In the genomic region with DNA sequence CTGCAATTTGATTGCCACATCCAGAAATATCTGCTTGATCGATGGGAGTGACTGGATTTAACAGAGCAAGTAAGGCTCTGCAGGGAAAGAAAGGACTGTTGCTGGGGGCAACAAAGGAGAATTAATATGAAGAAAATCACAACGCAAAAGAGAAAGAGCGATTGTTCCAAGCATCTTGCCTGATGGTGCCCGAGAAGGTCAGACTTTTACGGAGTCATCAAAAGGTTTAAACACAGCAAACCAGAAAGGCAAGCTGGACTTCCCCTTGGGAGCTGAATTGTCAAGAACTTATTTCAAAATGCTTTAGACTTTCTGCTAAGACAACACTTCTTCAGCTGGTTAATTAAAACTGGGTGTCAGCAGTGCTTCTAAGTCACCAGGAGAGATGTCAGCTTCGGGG, we compare ENCODE assay signal across 1 cellular context.
TF ChIP-seq lines count a peak whose summit lies in the region.

No MANE protein-coding gene starts in this region.

TF ChIP-seq in GM23338, 12 proteins besides CTCF, POLR2A, EP300 and RAD21 (continued from another document):
- TF ChIP-seq ZNF462 (CRISPR knock-in tag; IDR thresholded peaks at IDR 0.05) (no peak), ETS1 (IDR thresholded peaks at IDR 0.05) (no peak), POLR2AphosphoS5 (IDR thresholded peaks at IDR 0.05; ENCODE audit: low read depth) (no peak), EZH2phosphoT487 (IDR thresholded peaks at IDR 0.05; ENCODE audit: unreplicated experiment) (no peak)
